Comparison of ENCODE assay signal across 8 cellular contexts in genomic region chr1:156282479-156283222, GRCh38. TPM values are rescaled to one million over a fixed set of nuclear protein-coding genes. Genes with fewer than 3 reads are reported as not detected.
DNase-seq lines count a peak whose midpoint lies in the region; ATAC-seq and TF ChIP-seq lines count a peak whose summit lies in the region.

Gene SMG5 (minus strand): TSS chr1:156282825. CDS start chr1:156282680, 145 bp downstream.

- CTCF ChIA-PET in SK-N-SH (lab: Yijun Ruan, JAX), result interaction anchor here (0.7 to 3.9 kb wide), 17 partner anchors 9 to 163 kb away, joined by 3 to 18 read pairs (median 4); partner anchors contain the start of gene VHLL

- H3K9ac ChIP-seq in SK-N-SH, result peak within 1 kb of the TSS; percentile 84

- peaks cover 9% of the 10 kb centered on the region for H3F3A ChIP-seq in SK-N-SH (replicated peaks; ENCODE audit: insufficient read depth)

- H3K9me2 ChIP-seq in SK-N-SH, result no peaks in the 10 kb centered on the region

- H3K79me2 ChIP-seq in SK-N-SH (ENCODE audit: insufficient read depth), result peaks cover 59% of the 10 kb centered on the region

- H3K36me3 ChIP-seq in SK-N-SH (replicated peaks in 1 of 2; ENCODE audit: control insufficient read depth in 1 of 2, insufficient read depth in 2 of 2, low read length in 1 of 2), result peaks cover 19 to 23% of the 10 kb centered on the region in 2 experiments
- H3K36me3 ChIP-seq in suprapubic skin, result peaks cover 28% of the 10 kb centered on the region

- H4K20me1 ChIP-seq in SK-N-SH (ENCODE audit: insufficient read depth), result peaks cover 31% of the 10 kb centered on the region

- H3K4me3 ChIP-seq in SK-N-SH (ENCODE audit: low read depth in 2 of 2, low read length in 1 of 2) (peak within 1 kb of the TSS; percentile 67 to 87), suprapubic skin (peak within 1 kb of the TSS; percentile 86)

- peak in 1 of 2 experiments; percentile 61; a peak in 1 of 4 replicates for TF ChIP-seq EP300 in SK-N-SH (IDR thresholded peaks at IDR 0.05; ENCODE audit: borderline replicate concordance in 1 of 2, low read depth in 1 of 2, low read length in 1 of 2)
- no peak for TF ChIP-seq EP300 in suprapubic skin (IDR thresholded peaks at IDR 0.05)

- peak within 1 kb of the TSS; percentile 95 for H2AFZ ChIP-seq in SK-N-SH (ENCODE audit: low read depth)

- peak; percentile 79 to 89 for TF ChIP-seq POLR2A in suprapubic skin (IDR thresholded peaks at IDR 0.05)

- WGBS in SK-N-SH (ENCODE audit: low lambda C conversion rate), result 2% methylated on average over 40 of the region's 50 CpGs
- WGBS in suprapubic skin, result 0% methylated on average over 22 of the region's 50 CpGs

- peak within 1 kb of the TSS; percentile 89 for H3K4me2 ChIP-seq in SK-N-SH

- H3K9me3 ChIP-seq in SK-N-SH (no peaks in the 10 kb centered on the region), suprapubic skin (no peaks in the 10 kb centered on the region)

- TF ChIP-seq RAD21 in SK-N-SH (IDR thresholded peaks at IDR 0.05; ENCODE audit: low read length), result no peak

- H3K27me3 ChIP-seq in SK-N-SH (ENCODE audit: insufficient read depth), result no peaks in the 10 kb centered on the region
- no peaks in the 10 kb centered on the region for H3K27me3 ChIP-seq in suprapubic skin

- POLR2A ChIA-PET in SK-N-SH (lab: Yijun Ruan, JAX), result interaction anchor here (0.6 to 2.3 kb wide), 12 partner anchors 9 to 342 kb away, joined by 3 to 14 read pairs (median 4); partner anchors contain the start of genes BGLAP, GLMP and PMF1

- peak; percentile 65 for ATAC-seq in HG02571 (IDR thresholded peaks at IDR 0.05; ENCODE audit: unreplicated experiment)

- H3K27ac ChIP-seq in SK-N-SH (ENCODE audit: low read depth in 2 of 2, low read length in 1 of 2) (peak within 1 kb of the TSS; percentile 69 to 86), suprapubic skin (peak within 1 kb of the TSS; percentile 94)

- H3K4me1 ChIP-seq in SK-N-SH (ENCODE audit: control insufficient read depth in 1 of 2, insufficient read depth in 2 of 2, low read depth in 1 of 2, low read length in 1 of 2) (peaks cover 10 to 17% of the 10 kb centered on the region in 2 experiments; a peak in 2 of 4 replicates), suprapubic skin (peaks cover 43% of the 10 kb centered on the region)

- no peak for TF ChIP-seq CTCF in SK-N-SH (IDR thresholded peaks at IDR 0.05)
- TF ChIP-seq CTCF in suprapubic skin (IDR thresholded peaks at IDR 0.05), result no peak

- peak; percentile 98 for DNase-seq in GM04504 (ENCODE audit: low read depth)
- peak; percentile 98 for DNase-seq in NCI-H1048 (lab: John Stamatoyannopoulos, UW)
- DNase-seq in SK-N-SH, result peak; percentile 96
- DNase-seq in activated naive CD4-positive, alpha-beta T cell treated with anti-CD3 and anti-CD28 coated beads, Interleukin-2, amount 50 U/mL, for 16 hours, result peak; percentile 96
- peak; percentile 89 for DNase-seq in germinal center (ENCODE audit: low spot score)
- DNase-seq in nucleus accumbens (lab: John Stamatoyannopoulos, UW), result peak; percentile 70 to 97 (median 90)
- peak; percentile 97 for DNase-seq in suprapubic skin (ENCODE audit: low spot score in 2 of 2)

TF ChIP-seq in SK-N-SH, 30 proteins besides CTCF, POLR2A, EP300 and RAD21 (continues in another document):
- peak; percentile 83 for TF ChIP-seq GABPA (IDR thresholded peaks at IDR 0.05; ENCODE audit: low read depth)
- peak; percentile 99 for TF ChIP-seq SIN3A (IDR thresholded peaks at IDR 0.05; ENCODE audit: borderline replicate concordance, low read depth, low read length)
- TF ChIP-seq MAX (IDR thresholded peaks at IDR 0.05; ENCODE audit: low read depth), result peak; percentile 87
- TF ChIP-seq IRF3 (IDR thresholded peaks at IDR 0.05; ENCODE audit: low read depth, low read length), result no peak
- TF ChIP-seq RFX5 (IDR thresholded peaks at IDR 0.05; ENCODE audit: low read length), result no peak
- TF ChIP-seq ELF1 (IDR thresholded peaks at IDR 0.05), result peak; percentile 93
- TF ChIP-seq POLR2AphosphoS5 (IDR thresholded peaks at IDR 0.05; ENCODE audit: low read depth, low read length), result peak; percentile 83
- TF ChIP-seq, protein P1, sequence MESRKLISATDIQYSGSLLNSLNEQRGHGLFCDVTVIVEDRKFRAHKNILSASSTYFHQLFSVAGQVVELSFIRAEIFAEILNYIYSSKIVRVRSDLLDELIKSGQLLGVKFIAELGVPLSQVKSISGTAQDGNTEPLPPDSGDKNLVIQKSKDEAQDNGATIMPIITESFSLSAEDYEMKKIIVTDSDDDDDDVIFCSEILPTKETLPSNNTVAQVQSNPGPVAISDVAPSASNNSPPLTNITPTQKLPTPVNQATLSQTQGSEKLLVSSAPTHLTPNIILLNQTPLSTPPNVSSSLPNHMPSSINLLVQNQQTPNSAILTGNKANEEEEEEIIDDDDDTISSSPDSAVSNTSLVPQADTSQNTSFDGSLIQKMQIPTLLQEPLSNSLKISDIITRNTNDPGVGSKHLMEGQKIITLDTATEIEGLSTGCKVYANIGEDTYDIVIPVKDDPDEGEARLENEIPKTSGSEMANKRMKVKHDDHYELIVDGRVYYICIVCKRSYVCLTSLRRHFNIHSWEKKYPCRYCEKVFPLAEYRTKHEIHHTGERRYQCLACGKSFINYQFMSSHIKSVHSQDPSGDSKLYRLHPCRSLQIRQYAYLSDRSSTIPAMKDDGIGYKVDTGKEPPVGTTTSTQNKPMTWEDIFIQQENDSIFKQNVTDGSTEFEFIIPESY (IDR thresholded peaks at IDR 0.05; ENCODE audit: borderline replicate concordance, low read depth), result peak; percentile 100
- TF ChIP-seq RCOR1 (IDR thresholded peaks at IDR 0.05; ENCODE audit: low read length), result peak; percentile 67; the same call in 1 of the 2 replicates
- 0 out of 2 replicates have a peak, but pooled peaks have one; percentile 18 for TF ChIP-seq NFIC (IDR thresholded peaks at IDR 0.05; ENCODE audit: borderline replicate concordance)
- TF ChIP-seq USF1 (IDR thresholded peaks at IDR 0.05; ENCODE audit: borderline replicate concordance, low read depth), result 0 out of 2 replicates have a peak, but pooled peaks have one; percentile 17
- TF ChIP-seq NRF1 (IDR thresholded peaks at IDR 0.05; ENCODE audit: low read depth, low read length), result no peak
- TF ChIP-seq RXRA (IDR thresholded peaks at IDR 0.05; ENCODE audit: borderline replicate concordance, low read depth), result no peak
- TF ChIP-seq JUND (IDR thresholded peaks at IDR 0.05), result no peak
- peak; percentile 98 for TF ChIP-seq YY1 (IDR thresholded peaks at IDR 0.05; ENCODE audit: low read depth)
- peak; percentile 100 for TF ChIP-seq CHD2 (IDR thresholded peaks at IDR 0.05; ENCODE audit: low read length, partially characterized antibody)
- no peak for TF ChIP-seq EZH2phosphoT487 (IDR thresholded peaks at IDR 0.05; ENCODE audit: borderline replicate concordance, low read depth)
- peak; percentile 84 for TF ChIP-seq MXI1 (IDR thresholded peaks at IDR 0.05; ENCODE audit: low read depth, low read length)
- peak; percentile 38; the same call in 1 of the 2 replicates for TF ChIP-seq TCF12 (IDR thresholded peaks at IDR 0.05)
- no peak for TF ChIP-seq GATA2 (CRISPR knock-in tag; IDR thresholded peaks at IDR 0.05)
- peak; percentile 95 for TF ChIP-seq TAF1 (IDR thresholded peaks at IDR 0.05; ENCODE audit: borderline replicate concordance, low read depth, low read length)

RNA-seq across cellular contexts. Expression of gene SMG5, which starts in this region (rescaled TPM):
- 21.3 and 28.2 TPM in 2 replicates for polyA plus RNA-seq in SK-N-SH (2012; rRNA removed)
- 12.5 and 19.4 TPM in 2 replicates for polyA plus RNA-seq in SK-N-SH (2012; cell fraction: cytosol; rRNA removed)
- 112 and 114 TPM in 2 replicates for polyA plus RNA-seq in SK-N-SH (2012; cell fraction: nucleus; rRNA removed)
- total RNA-seq in suprapubic skin, result 100 to 1,000 TPM in 1 of 4 donors, 10 to 100 TPM in 3; 68.0 to 170 (median 76.6) TPM

Comparison
In these comparisons a context has a peak if more than half of its experiments do, and no peak if none do; other contexts are left out.
1. Peak in every context shown above with its lines: DNase-seq, ATAC-seq, H3K4me3 ChIP-seq and H3K27ac ChIP-seq.